In the genomic region with DNA sequence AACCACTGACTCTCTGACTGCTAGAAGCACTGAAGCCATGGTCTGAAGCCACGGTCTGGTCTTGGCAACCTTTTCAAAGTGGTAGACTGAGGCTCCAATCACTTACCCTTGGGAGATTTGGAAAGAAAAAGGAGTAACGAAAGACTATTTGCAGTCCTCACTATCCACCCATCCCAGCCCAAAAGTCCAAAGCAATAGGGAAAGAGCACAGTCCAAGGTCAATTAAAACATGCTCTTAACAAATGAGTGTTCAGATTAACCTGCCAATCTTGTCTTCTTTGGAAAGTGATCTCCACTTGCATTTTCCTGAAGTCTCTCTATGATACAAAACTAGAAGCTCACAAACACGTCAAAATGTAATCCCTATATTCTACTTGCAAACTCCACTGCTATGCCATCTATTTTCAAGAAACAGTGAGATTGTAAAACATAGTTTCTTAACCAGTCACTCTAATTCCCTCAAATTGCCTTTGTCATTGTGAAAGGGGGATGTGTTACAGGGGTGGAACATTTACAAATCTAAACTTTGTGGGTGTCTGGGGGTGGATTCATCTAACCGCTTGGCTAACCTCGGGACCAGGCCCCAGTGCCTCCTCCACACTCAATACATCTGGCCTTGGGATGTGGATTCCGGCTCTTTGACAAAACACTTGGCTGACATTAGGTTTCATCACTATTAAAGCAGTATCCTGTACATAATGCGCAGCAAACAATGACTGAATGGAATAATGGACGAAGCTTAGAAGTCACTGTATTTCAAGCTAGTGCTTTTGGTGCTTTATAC, we compare ENCODE assay signal across 9 cellular contexts. TPM values are rescaled to one million over a fixed set of nuclear protein-coding genes. Genes with fewer than 3 reads are reported as not detected.
DNase-seq lines count a peak whose midpoint lies in the region; ATAC-seq, FAIRE-seq and TF ChIP-seq lines count a peak whose summit lies in the region.
"Had no signal": no experiment of that assay in that cellular context is flagged by ENCODE, and none has a peak within 500 bp of the region (broad histone marks: within the 10 kb centered on the region; RNA-seq: fewer than 3 reads in every experiment).

No MANE protein-coding gene starts in this region.

- H3F3A ChIP-seq in OCI-LY1 (ENCODE audit: insufficient read depth, low read length), result no peaks in the 10 kb centered on the region

- no peak overlapping the region for H3K4me2 ChIP-seq in OCI-LY1 (ENCODE audit: low read length)

- intact Hi-C loops in pancreas (cut with DNase I), result no loop called here

- H4K20me1 ChIP-seq in OCI-LY1 (ENCODE audit: insufficient read depth, low read length), result no peaks in the 10 kb centered on the region

- DNase-seq in AG10803 (ENCODE audit: low read depth), result peak; percentile 93
- peak; percentile 81 to 87 for DNase-seq in foreskin fibroblast
- DNase-seq in pancreas, result no peak
- DNase-seq in superior temporal gyrus (ENCODE audit: extremely low spot score), result no peak
- DNase-seq in RPMI8226, result no peak
- no peak for DNase-seq in effector memory CD4-positive, alpha-beta T cell
- DNase-seq: central memory CD4-positive, alpha-beta T cell had no signal

- no peaks in the 10 kb centered on the region for H3K9me3 ChIP-seq in OCI-LY1 (ENCODE audit: low read length)
- no peaks in the 10 kb centered on the region for H3K9me3 ChIP-seq in pancreas
- no peaks in the 10 kb centered on the region for H3K9me3 ChIP-seq in effector memory CD4-positive, alpha-beta T cell (ENCODE audit: control insufficient read depth, low read length)

- ATAC-seq in pancreas (peak in 3 of 4 donors; percentile 7 to 31 (median 15)), HG02678 (IDR thresholded peaks at IDR 0.05; ENCODE audit: unreplicated experiment) (no peak)

- H3K27me3 ChIP-seq in OCI-LY1 (ENCODE audit: insufficient read depth, low read length) (no peaks in the 10 kb centered on the region), pancreas (no peaks in the 10 kb centered on the region)
- no peaks in the 10 kb centered on the region for H3K27me3 ChIP-seq in effector memory CD4-positive, alpha-beta T cell (replicated peaks; ENCODE audit: control insufficient read depth, insufficient read depth, low read length, poor library complexity, severe bottlenecking)

- no peaks in the 10 kb centered on the region for H3K9me2 ChIP-seq in OCI-LY1 (ENCODE audit: low read depth, low read length)

- H3K36me3 ChIP-seq in OCI-LY1 (ENCODE audit: insufficient read depth, low read length) (peaks cover 54% of the 10 kb centered on the region), pancreas (peaks cover 0 to 11% (median 0%) of the 10 kb centered on the region in 3 donors)
- peaks cover 25% of the 10 kb centered on the region for H3K36me3 ChIP-seq in effector memory CD4-positive, alpha-beta T cell (ENCODE audit: control insufficient read depth, insufficient read depth, low read length)

- peaks cover 47% of the 10 kb centered on the region for H3K79me2 ChIP-seq in OCI-LY1 (ENCODE audit: insufficient read depth, low read length)

- FAIRE-seq in pancreas (lab: Jason Lieb, UNC), result no peak

- H3K4me3 ChIP-seq in AG10803 (ENCODE audit: low read length), result no peak overlapping the region
- H3K4me3 ChIP-seq in OCI-LY1 (ENCODE audit: low read depth, low read length, poor library complexity, severe bottlenecking), result no peak overlapping the region
- no peak overlapping the region for H3K4me3 ChIP-seq in foreskin fibroblast (ENCODE audit: low read depth in 1 of 2, low read length in 2 of 2)
- H3K4me3 ChIP-seq in pancreas, result no peak overlapping the region
- H3K4me3 ChIP-seq in effector memory CD4-positive, alpha-beta T cell (ENCODE audit: insufficient read depth, low read depth, low read length, poor library complexity, severe bottlenecking), result no peak overlapping the region

- 74 to 79% methylated on average over 8 of the region's 8 CpGs for WGBS in pancreas, 2 donors

- no peak overlapping the region for H3K9ac ChIP-seq in OCI-LY1 (ENCODE audit: low read length)

- TF ChIP-seq CTCF in AG10803 (conservative IDR thresholded peaks at IDR 0.05; ENCODE audit: low read length) (no peak), OCI-LY1 (IDR thresholded peaks at IDR 0.05; ENCODE audit: low read length) (no peak), foreskin fibroblast (IDR thresholded peaks at IDR 0.05; ENCODE audit: low read depth, low read length) (no peak), pancreas (IDR thresholded peaks at IDR 0.05) (no peak)

- H3K4me1 ChIP-seq in OCI-LY1 (ENCODE audit: insufficient read depth, low read length, severe bottlenecking) (peaks cover 41% of the 10 kb centered on the region), pancreas (peaks cover 8 to 26% (median 24%) of the 10 kb centered on the region in 3 donors)
- H3K4me1 ChIP-seq in effector memory CD4-positive, alpha-beta T cell (ENCODE audit: control insufficient read depth, insufficient read depth, low read length, poor library complexity, severe bottlenecking), result no peaks in the 10 kb centered on the region

- no peak overlapping the region for H2AFZ ChIP-seq in OCI-LY1 (ENCODE audit: low read length)

- H3K27ac ChIP-seq in OCI-LY1 (ENCODE audit: low read depth, low read length, poor library complexity, severe bottlenecking) (peak overlapping the region; percentile 5), pancreas (peak overlapping the region in 1 of 4 donors; percentile 22)
- no peak overlapping the region for H3K27ac ChIP-seq in effector memory CD4-positive, alpha-beta T cell (ENCODE audit: insufficient read depth, low read length, poor library complexity, severe bottlenecking)

RNA-seq across cellular contexts. Expression of a gene that starts 56.4 kb away (rescaled TPM):
- 10 to 100 TPM in 3 of 6 donors, 1 to 10 TPM in 3; 7.4 to 28.2 (median 9.6) TPM for total RNA-seq in pancreas
- 1 to 10 TPM; 5.1 to 7.7 TPM for polyA plus RNA-seq in pancreas

Comparison
In these comparisons a context has a peak if more than half of its experiments do, and no peak if none do; other contexts are left out.
1. DNase-seq: peak in AG10803 (single experiment) and foreskin fibroblast (2 of 2); none in pancreas (0 of 6), superior temporal gyrus (single experiment), RPMI8226 (single experiment) and effector memory CD4-positive, alpha-beta T cell (0 of 3).